In the genomic region with DNA sequence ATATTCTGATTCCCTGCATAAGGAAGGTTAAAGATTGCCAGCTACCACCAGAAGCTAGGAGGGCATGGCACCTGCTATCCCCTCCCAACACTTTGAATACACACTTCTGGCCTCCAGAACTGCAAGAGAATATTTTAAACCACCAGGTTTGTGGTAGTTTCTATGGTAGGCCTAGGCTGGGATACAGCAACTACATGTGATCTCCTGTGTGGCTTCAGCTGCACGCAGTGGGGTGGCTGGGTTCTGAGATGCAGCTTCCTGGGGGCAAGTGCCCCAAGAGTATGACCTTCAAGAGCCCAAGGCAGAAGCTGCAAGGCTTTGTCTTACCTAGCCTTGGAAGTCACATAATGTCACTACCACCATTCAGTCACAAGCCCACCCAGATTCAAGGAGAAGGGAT, we compare ENCODE assay signal across 25 cellular contexts. TPM values are rescaled to one million over a fixed set of nuclear protein-coding genes. Genes with fewer than 3 reads are reported as not detected.
"Had no signal": no experiment of that assay in that cellular context is flagged by ENCODE, and none has a peak within 500 bp of the region (broad histone marks: within the 10 kb centered on the region; RNA-seq: fewer than 3 reads in every experiment).

No MANE protein-coding gene starts in this region.

- H3K27ac ChIP-seq: colonic mucosa, coronary artery, dorsolateral prefrontal cortex, epithelial cell of prostate, esophagus squamous epithelium, foreskin keratinocyte, gastrocnemius medialis, gastroesophageal sphincter, heart left ventricle, heart right ventricle had no signal

- H3K4me3 Mint-ChIP-seq: dendritic cell treated with granulocyte-macrophage colony-stimulating factor and Interleukin-4, amounts not matched to agents 40 ng/mL and 50 ng/mL, for 4 days; effector memory CD8-positive, alpha-beta T cell; endodermal cell had no signal

- H3K27me3 ChIP-seq: colonic mucosa, dorsolateral prefrontal cortex, esophagus squamous epithelium, foreskin keratinocyte, gastrocnemius medialis, gastroesophageal sphincter, heart left ventricle, heart right ventricle had no signal

- H3K9me3 Mint-ChIP-seq: dendritic cell treated with granulocyte-macrophage colony-stimulating factor and Interleukin-4, amounts not matched to agents 40 ng/mL and 50 ng/mL, for 4 days; effector memory CD8-positive, alpha-beta T cell; endodermal cell had no signal

- H3K9me3 ChIP-seq: colonic mucosa, esophagus squamous epithelium, gastrocnemius medialis, gastroesophageal sphincter had no signal

- H3K4me1 ChIP-seq: colonic mucosa, esophagus squamous epithelium, foreskin keratinocyte, gastrocnemius medialis, gastroesophageal sphincter, heart left ventricle, heart right ventricle had no signal

- H3K4me3 ChIP-seq: colonic mucosa, coronary artery, dorsolateral prefrontal cortex, esophagus squamous epithelium, gastrocnemius medialis, gastroesophageal sphincter, heart left ventricle, heart right ventricle had no signal

- DNase-seq: colonic mucosa; cortex of kidney; dermis blood vessel endothelial cell; dorsolateral prefrontal cortex; effector CD4-positive, alpha-beta T cell; effector CD8-positive, alpha-beta T cell; effector memory CD4-positive, alpha-beta T cell; effector memory CD8-positive, alpha-beta T cell; endodermal cell; erythroblast; esophagus squamous epithelium; foreskin fibroblast; foreskin keratinocyte; foreskin melanocyte; gastrocnemius medialis; glutamatergic neuron; head of caudate nucleus; heart left ventricle; heart right ventricle had no signal

- H3K27ac Mint-ChIP-seq: dendritic cell treated with granulocyte-macrophage colony-stimulating factor and Interleukin-4, amounts not matched to agents 40 ng/mL and 50 ng/mL, for 4 days; effector memory CD8-positive, alpha-beta T cell; endodermal cell had no signal

- H3K4me1 Mint-ChIP-seq: endodermal cell had no signal

- H3K36me3 ChIP-seq: colonic mucosa, esophagus squamous epithelium, gastrocnemius medialis, gastroesophageal sphincter, heart left ventricle, heart right ventricle had no signal

- ATAC-seq: effector memory CD8-positive, alpha-beta T cell; esophagus mucosa; foreskin keratinocyte; gastrocnemius medialis; gastroesophageal sphincter; heart left ventricle; heart right ventricle had no signal

RNA-seq across cellular contexts. Expression of a gene that starts 39.6 kb away (rescaled TPM):
- total RNA-seq: endothelial cell of umbilical vein had no signal
